ENCODE assay signal across 8 cellular contexts in the genomic region with DNA sequence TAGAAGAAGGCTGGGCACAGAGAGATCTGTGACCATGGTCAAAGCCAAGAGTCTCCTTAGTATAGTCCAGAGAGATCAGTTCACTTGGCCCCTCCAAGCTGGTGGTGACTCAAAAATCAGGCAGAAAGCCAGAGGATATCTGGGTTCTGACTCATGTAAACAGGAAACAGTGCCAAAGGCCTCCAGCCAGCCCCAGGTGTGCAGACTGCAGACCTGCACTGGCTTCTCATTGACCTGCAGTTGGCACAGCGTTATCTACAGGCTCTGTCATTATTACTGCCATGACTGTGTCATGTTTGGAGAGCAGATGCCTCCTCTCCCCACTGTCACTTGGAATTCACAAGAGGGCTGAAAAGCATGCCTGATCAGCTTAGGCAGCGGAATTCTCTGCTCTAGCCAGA.
DNase-seq lines count a peak whose midpoint lies in the region; ATAC-seq, FAIRE-seq and TF ChIP-seq lines count a peak whose summit lies in the region.

No MANE protein-coding gene starts in this region.

- H3K9me3 Mint-ChIP-seq in activated T-helper 1 cell treated with anti-CD3 and anti-CD28 coated beads, Interleukin-12 subunit alpha, Interleukin-12 subunit beta, Interleukin-2, Interleukin-4 antibody, amounts not matched to agents 30 ng/mL and 10 ng/mL and 1 ng/mL, durations not matched to agents 14 hours and 24 hours and 36 hours: peaks cover 14% of the 10 kb centered on the region
- peaks cover 3% of the 10 kb centered on the region for H3K9me3 Mint-ChIP-seq in activated naive CD8-positive, alpha-beta T cell treated with anti-CD3 and anti-CD28 coated beads, Interleukin-2, amount 50 U/mL, for 24 hours

- no peaks in the 10 kb centered on the region for H3K4me1 Mint-ChIP-seq in activated T-helper 1 cell treated with anti-CD3 and anti-CD28 coated beads, Interleukin-12 subunit alpha, Interleukin-12 subunit beta, Interleukin-2, Interleukin-4 antibody, amounts not matched to agents 30 ng/mL and 10 ng/mL and 1 ng/mL, durations not matched to agents 14 hours and 24 hours and 36 hours (ENCODE audit: low read depth)
- H3K4me1 Mint-ChIP-seq in activated naive CD8-positive, alpha-beta T cell treated with anti-CD3 and anti-CD28 coated beads, Interleukin-2, amount 50 U/mL, for 24 hours: no peaks in the 10 kb centered on the region

- no peaks in the 10 kb centered on the region for H3K4me1 ChIP-seq in mucosa of descending colon (ENCODE audit: low read depth)

- no peak overlapping the region for H3K27ac Mint-ChIP-seq in activated T-helper 1 cell treated with anti-CD3 and anti-CD28 coated beads, Interleukin-12 subunit alpha, Interleukin-12 subunit beta, Interleukin-2, Interleukin-4 antibody, amounts not matched to agents 30 ng/mL and 10 ng/mL and 1 ng/mL, durations not matched to agents 14 hours and 24 hours and 36 hours
- H3K27ac Mint-ChIP-seq in activated naive CD8-positive, alpha-beta T cell treated with anti-CD3 and anti-CD28 coated beads, Interleukin-2, amount 50 U/mL, for 24 hours: no peak overlapping the region

- intact Hi-C loops in mucosa of descending colon (cut with DNase I, micrococcal nuclease): no loop called here
- intact Hi-C loops in activated T-helper 1 cell treated with anti-CD3 and anti-CD28 coated beads, Interleukin-12 subunit alpha, Interleukin-12 subunit beta, Interleukin-2, Interleukin-4 antibody, amounts not matched to agents 30 ng/mL and 10 ng/mL and 1 ng/mL, durations not matched to agents 14 hours and 24 hours and 36 hours (cut with micrococcal nuclease): no loop called here

- FAIRE-seq in D721Med (lab: Jason Lieb, UNC): no peak

- no peaks in the 10 kb centered on the region for H3K36me3 ChIP-seq in mucosa of descending colon (ENCODE audit: low read depth)

- no peak overlapping the region for H3K4me3 ChIP-seq in mucosa of descending colon

- DNase-seq in Caki2 (ENCODE audit: low read depth): peak; percentile 85
- peak; percentile 11 for DNase-seq in NCI-H2171 (lab: John Stamatoyannopoulos, UW)
- peak; percentile 97 for DNase-seq in dermis blood vessel endothelial cell
- peak in 2 of 3 donors; percentile 20 to 41 for DNase-seq in mucosa of descending colon
- no peak for DNase-seq in activated T-helper 1 cell treated with anti-CD3 and anti-CD28 coated beads, Interleukin-12 subunit alpha, Interleukin-12 subunit beta, Interleukin-2, Interleukin-4 antibody, amounts not matched to agents 30 ng/mL and 10 ng/mL and 1 ng/mL, durations not matched to agents 14 hours and 24 hours and 36 hours (ENCODE audit: low spot score)
- DNase-seq in D721Med (ENCODE audit: insufficient read length, low spot score): no peak
- no peak for DNase-seq in retina
- DNase-seq in activated naive CD8-positive, alpha-beta T cell treated with anti-CD3 and anti-CD28 coated beads, Interleukin-2, amount 50 U/mL, for 24 hours: no peak

- H3K27me3 Mint-ChIP-seq in activated T-helper 1 cell treated with anti-CD3 and anti-CD28 coated beads, Interleukin-12 subunit alpha, Interleukin-12 subunit beta, Interleukin-2, Interleukin-4 antibody, amounts not matched to agents 30 ng/mL and 10 ng/mL and 1 ng/mL, durations not matched to agents 14 hours and 24 hours and 36 hours (ENCODE audit: insufficient read depth): no peaks in the 10 kb centered on the region
- H3K27me3 Mint-ChIP-seq in activated naive CD8-positive, alpha-beta T cell treated with anti-CD3 and anti-CD28 coated beads, Interleukin-2, amount 50 U/mL, for 24 hours: no peaks in the 10 kb centered on the region

- TF ChIP-seq CTCF in mucosa of descending colon (IDR thresholded peaks at IDR 0.05) (no peak), D721Med (IDR thresholded peaks at IDR 0.05; ENCODE audit: insufficient read depth, missing control alignments) (no peak)

- H3K9me3 ChIP-seq in mucosa of descending colon: no peaks in the 10 kb centered on the region

- H3K36me3 Mint-ChIP-seq in activated T-helper 1 cell treated with anti-CD3 and anti-CD28 coated beads, Interleukin-12 subunit alpha, Interleukin-12 subunit beta, Interleukin-2, Interleukin-4 antibody, amounts not matched to agents 30 ng/mL and 10 ng/mL and 1 ng/mL, durations not matched to agents 14 hours and 24 hours and 36 hours (ENCODE audit: low read depth): no peaks in the 10 kb centered on the region
- no peaks in the 10 kb centered on the region for H3K36me3 Mint-ChIP-seq in activated naive CD8-positive, alpha-beta T cell treated with anti-CD3 and anti-CD28 coated beads, Interleukin-2, amount 50 U/mL, for 24 hours (ENCODE audit: low read depth)

- ATAC-seq in mucosa of descending colon: peak; percentile 82
- ATAC-seq in activated naive CD8-positive, alpha-beta T cell treated with anti-CD3 and anti-CD28 coated beads, Interleukin-2, amount 50 U/mL, for 24 hours: no peak

- in situ Hi-C loops in Caki2 (cut with HindIII; ENCODE audit: low pct_unique_long_range_greater_than_20kb, low sequenced_read_pairs): no loop called here

- H3K4me3 Mint-ChIP-seq in activated T-helper 1 cell treated with anti-CD3 and anti-CD28 coated beads, Interleukin-12 subunit alpha, Interleukin-12 subunit beta, Interleukin-2, Interleukin-4 antibody, amounts not matched to agents 30 ng/mL and 10 ng/mL and 1 ng/mL, durations not matched to agents 14 hours and 24 hours and 36 hours: no peak overlapping the region
- no peak overlapping the region for H3K4me3 Mint-ChIP-seq in activated naive CD8-positive, alpha-beta T cell treated with anti-CD3 and anti-CD28 coated beads, Interleukin-2, amount 50 U/mL, for 24 hours

Comparison
In these comparisons a context has a peak if more than half of its experiments do, and no peak if none do; other contexts are left out.
1. DNase-seq: peak in Caki2 (single experiment), NCI-H2171 (single experiment), dermis blood vessel endothelial cell (single experiment) and mucosa of descending colon (2 of 3); none in activated T-helper 1 cell treated with anti-CD3 and anti-CD28 coated beads, Interleukin-12 subunit alpha, Interleukin-12 subunit beta, Interleukin-2, Interleukin-4 antibody, amounts not matched to agents 30 ng/mL and 10 ng/mL and 1 ng/mL, durations not matched to agents 14 hours and 24 hours and 36 hours (single experiment), D721Med (single experiment), retina (single experiment) and activated naive CD8-positive, alpha-beta T cell treated with anti-CD3 and anti-CD28 coated beads, Interleukin-2, amount 50 U/mL, for 24 hours (single experiment).